4 cellular contexts compared by ENCODE assay signal in the genomic region with DNA sequence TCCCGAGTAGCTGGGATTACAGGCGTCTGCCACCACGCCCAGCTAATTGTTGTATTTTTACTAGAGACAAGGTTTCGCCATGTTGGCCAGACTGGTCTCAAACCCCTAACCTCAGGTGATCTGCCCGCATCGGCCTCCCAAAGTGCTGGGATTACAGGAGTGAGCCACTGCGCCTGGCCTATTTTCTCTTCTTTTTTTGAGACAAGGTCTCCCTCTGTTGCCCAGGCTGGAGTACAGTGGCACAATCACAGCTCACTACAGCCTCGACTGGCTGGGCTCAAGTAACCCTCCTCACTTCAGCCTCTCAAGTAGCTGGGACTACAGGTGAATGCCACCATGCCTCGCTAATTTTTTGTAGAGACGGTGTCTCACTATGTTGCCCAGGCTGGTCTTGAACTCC. TPM values are rescaled to one million over a fixed set of nuclear protein-coding genes. Genes with fewer than 3 reads are reported as not detected.
"Had no signal": no experiment of that assay in that cellular context is flagged by ENCODE, and none has a peak within 500 bp of the region (broad histone marks: within the 10 kb centered on the region; RNA-seq: fewer than 3 reads in every experiment).

No MANE protein-coding gene starts in this region.

RNA-seq across cellular contexts. Expression of a gene that starts 9.1 kb away (rescaled TPM):
- total RNA-seq: LHCN-M2, M059J, MCF 10A, NCI-H460 had no signal

RNA-seq across cellular contexts. Expression of a gene that starts 9.6 kb away (rescaled TPM):
- total RNA-seq: LHCN-M2, M059J, MCF 10A had no signal
